In genomic region chr20:33316343-33316742, GRCh38 we compare ENCODE assay signal across 9 cellular contexts. TPM values are rescaled to one million over a fixed set of nuclear protein-coding genes. Genes with fewer than 3 reads are reported as not detected.
"Had no signal": no experiment of that assay in that cellular context is flagged by ENCODE, and none has a peak within 500 bp of the region (broad histone marks: within the 10 kb centered on the region; RNA-seq: fewer than 3 reads in every experiment).

No MANE protein-coding gene starts in this region.

- H3K9me3 Mint-ChIP-seq: IgD-negative memory B cell had no signal

- H3K9ac ChIP-seq: KMS-11 had no signal

- H3K4me2 ChIP-seq: KMS-11 had no signal

- H3K27ac ChIP-seq: HL-60, KMS-11 had no signal

- H3K27ac Mint-ChIP-seq: IgD-negative memory B cell had no signal

- FAIRE-seq: HTR-8/SVneo had no signal

- H3K4me3 Mint-ChIP-seq: IgD-negative memory B cell had no signal

- H3K36me3 Mint-ChIP-seq: IgD-negative memory B cell had no signal

- DNase-seq: IMR-90, KBM-7, KG1 had no signal

RNA-seq across cellular contexts. Expression of gene BPIFB1, which starts 33.3 kb away (rescaled TPM):
- total RNA-seq: HT-29, HT1080, IMR-90 had no signal
- polyA plus RNA-seq: IgD-negative memory B cell, IMR-90 had no signal
